Comparison of ENCODE assay signal across 9 cellular contexts in genomic region chr2:42959148-42959992, GRCh38.
DNase-seq lines count a peak whose midpoint lies in the region; ATAC-seq and TF ChIP-seq lines count a peak whose summit lies in the region.
"Had no signal": no experiment of that assay in that cellular context is flagged by ENCODE, and none has a peak within 500 bp of the region (broad histone marks: within the 10 kb centered on the region; RNA-seq: fewer than 3 reads in every experiment).

No MANE protein-coding gene starts in this region.

- H3K4me1 ChIP-seq in ACC112 (ENCODE audit: control insufficient read depth, insufficient read depth, low read length, unreplicated experiment): peaks cover 58% of the 10 kb centered on the region

- H3K27ac Mint-ChIP-seq in osteocyte (ENCODE audit: unreplicated experiment): peak overlapping the region; percentile 78
- peak overlapping the region in 2 of 6 donors; percentile 81 to 85 for H3K27ac Mint-ChIP-seq in immature natural killer cell

- H3K9me3 Mint-ChIP-seq in osteocyte (ENCODE audit: unreplicated experiment) (no peaks in the 10 kb centered on the region), immature natural killer cell (no peaks in the 10 kb centered on the region)

- no peaks in the 10 kb centered on the region for H3K36me3 Mint-ChIP-seq in osteocyte (ENCODE audit: unreplicated experiment)
- no peaks in the 10 kb centered on the region for H3K36me3 Mint-ChIP-seq in immature natural killer cell

- H3K27me3 Mint-ChIP-seq in osteocyte (ENCODE audit: unreplicated experiment): no peaks in the 10 kb centered on the region
- H3K27me3 Mint-ChIP-seq in immature natural killer cell (ENCODE audit: low read depth in 3 of 3): peaks cover 0 to 6% (median 0%) of the 10 kb centered on the region in 3 donors

- ATAC-seq in HG03025 (IDR thresholded peaks at IDR 0.05; ENCODE audit: low FRiP score, unreplicated experiment): no peak
- no peak for ATAC-seq in GM18909 (IDR thresholded peaks at IDR 0.05; ENCODE audit: poor library complexity, unreplicated experiment)
- ATAC-seq: activated CD4-positive, CD25-positive, alpha-beta regulatory T cell treated with anti-CD3 and anti-CD28 coated beads, Interleukin-2, amount 50 U/mL, for 24 hours had no signal

- DNase-seq in NOMO-1 treated with dmso at 0.1 percent for 144 hours (lab: John Stamatoyannopoulos, UW; ENCODE audit: unreplicated experiment) (peak; percentile 87), fibroblast of mammary gland (ENCODE audit: low read depth) (peak; percentile 91), osteocyte (ENCODE audit: extremely low spot score, unreplicated experiment) (no peak), immature natural killer cell (no peak), mesenteric fat pad (ENCODE audit: low spot score) (no peak)

- no peaks in the 10 kb centered on the region for H3K27me3 ChIP-seq in ACC112 (ENCODE audit: insufficient read depth, low read length)

- H2AFZ ChIP-seq in ACC112 (ENCODE audit: low read length, unreplicated experiment): peak overlapping the region; percentile 63

- H3K4me3 Mint-ChIP-seq in osteocyte (ENCODE audit: unreplicated experiment) (no peak overlapping the region), immature natural killer cell (no peak overlapping the region)

- TF ChIP-seq CTCF in fibroblast of mammary gland (conservative IDR thresholded peaks at IDR 0.05; ENCODE audit: control insufficient read depth, insufficient read depth, low read depth, low read length) (no peak), osteocyte (IDR thresholded peaks at IDR 0.05) (no peak)

- H3K4me3 ChIP-seq in ACC112 (ENCODE audit: low read depth, low read length) (no peak overlapping the region), fibroblast of mammary gland (ENCODE audit: control insufficient read depth, low read depth, low read length) (no peak overlapping the region)

- no peaks in the 10 kb centered on the region for H3K36me3 ChIP-seq in ACC112 (ENCODE audit: insufficient read depth, low read length)

- peak overlapping the region; percentile 68 for H3K27ac ChIP-seq in ACC112 (ENCODE audit: low read depth, low read length)

- no peaks in the 10 kb centered on the region for H3K79me2 ChIP-seq in ACC112 (ENCODE audit: control insufficient read depth, insufficient read depth, low read length, unreplicated experiment)

- H3K4me1 Mint-ChIP-seq in osteocyte (ENCODE audit: unreplicated experiment): peaks cover 65% of the 10 kb centered on the region
- H3K4me1 Mint-ChIP-seq in immature natural killer cell: peaks cover 32 to 42% of the 10 kb centered on the region in 2 donors

Comparison
In these comparisons a context has a peak if more than half of its experiments do, and no peak if none do; other contexts are left out.
1. DNase-seq: peak in NOMO-1 treated with dmso at 0.1 percent for 144 hours (single experiment) and fibroblast of mammary gland (single experiment); none in osteocyte (single experiment), immature natural killer cell (0 of 3) and mesenteric fat pad (single experiment).